In genomic region chr16:52994942-52995341, GRCh38 we compare ENCODE assay signal across 34 cellular contexts. TPM values are rescaled to one million over a fixed set of nuclear protein-coding genes. Genes with fewer than 3 reads are reported as not detected.
"Had no signal": no experiment of that assay in that cellular context is flagged by ENCODE, and none has a peak within 500 bp of the region (broad histone marks: within the 10 kb centered on the region; RNA-seq: fewer than 3 reads in every experiment).

No MANE protein-coding gene starts in this region.

- H3K9me3 ChIP-seq: adrenal gland, ascending aorta, body of pancreas, breast epithelium had no signal

- H3K27me3 ChIP-seq: adrenal gland, ascending aorta, body of pancreas, brain microvascular endothelial cell, breast epithelium, cardiac muscle cell had no signal

- H3K27ac ChIP-seq: adrenal gland, ascending aorta, body of pancreas, brain microvascular endothelial cell, breast epithelium, cardiac muscle cell had no signal

- ATAC-seq: activated naive CD4-positive, alpha-beta T cell treated with anti-CD3 and anti-CD28 coated beads, Interleukin-2, amount 50 U/mL, for 72 hours; activated naive CD8-positive, alpha-beta T cell treated with anti-CD3 and anti-CD28 coated beads, Interleukin-2, amount 50 U/mL, for 24 hours; activated T-cell treated with anti-CD3 and anti-CD28 coated beads, Interleukin-2, amount 50 U/mL, for 4 hours; activated T-cell treated with anti-CD3 and anti-CD28 coated beads, Interleukin-2, amount 50 U/mL, for 72 hours; activated T-helper 17 cell treated with anti-CD3 and anti-CD28 coated beads, Interleukin-2, amount 50 U/mL, for 72 hours; body of pancreas had no signal

- H3K4me3 ChIP-seq: adrenal gland, ascending aorta, body of pancreas, breast epithelium, cardiac muscle cell had no signal

- FAIRE-seq: astrocyte, bronchial epithelial cell had no signal

- H3K36me3 ChIP-seq: adrenal gland, ascending aorta, brain microvascular endothelial cell, breast epithelium, cardiac muscle cell had no signal

- H3K4me1 ChIP-seq: adrenal gland, ascending aorta, body of pancreas, breast epithelium had no signal

- DNase-seq: activated effector memory CD4-positive, alpha-beta T cell treated with anti-CD3 and anti-CD28 coated beads, Interleukin-2, amount 50 U/mL, for 16 hours; activated effector memory CD4-positive, alpha-beta T cell treated with Interleukin-2 at 50 U/mL for 16 hours; activated gamma-delta T cell; activated gamma-delta T cell treated with Interleukin-2 at 50 U/mL for 16 hours; activated naive CD4-positive, alpha-beta T cell; activated naive CD4-positive, alpha-beta T cell treated with anti-CD3 and anti-CD28 coated beads for 36 hours; activated naive CD4-positive, alpha-beta T cell treated with anti-CD3 and anti-CD28 coated beads, Interleukin-2, amount 10 ng/mL, durations not matched to agents 7 days and 5 days; activated naive CD4-positive, alpha-beta T cell treated with anti-CD3 and anti-CD28 coated beads, Interleukin-2, amount 50 U/mL, for 16 hours; activated naive CD4-positive, alpha-beta T cell treated with Interleukin-2 at 50 U/mL for 16 hours; activated naive CD8-positive, alpha-beta T cell treated with anti-CD3 and anti-CD28 coated beads for 36 hours; activated naive CD8-positive, alpha-beta T cell treated with anti-CD3 and anti-CD28 coated beads, Interleukin-2, amount 10 ng/mL, durations not matched to agents 7 days and 5 days; activated naive CD8-positive, alpha-beta T cell treated with anti-CD3 and anti-CD28 coated beads, Interleukin-2, amount 50 U/mL, for 24 hours; activated T-cell treated with anti-CD3 and anti-CD28 coated beads, Interleukin-2, amount 50 U/mL, for 1 hour; activated T-cell treated with anti-CD3 and anti-CD28 coated beads, Interleukin-2, amount 50 U/mL, for 24 hours; activated T-cell treated with anti-CD3 and anti-CD28 coated beads, Interleukin-2, amount 50 U/mL, for 4 hours; activated T-cell treated with anti-CD3 and anti-CD28 coated beads, Interleukin-2, amount 50 U/mL, for 48 hours; activated T-cell treated with anti-CD3 and anti-CD28 coated beads, Interleukin-2, amount 50 U/mL, for 72 hours; adrenal gland; amniotic stem cell; amygdala; anterior cingulate cortex; aorta; body of pancreas; brain microvascular endothelial cell; caudate nucleus; central memory CD4-positive, alpha-beta T cell; cerebellar nuclear complex had no signal

RNA-seq across cellular contexts. Expression of gene CHD9NB, which starts 57.8 kb away (rescaled TPM):
- total RNA-seq: activated T-cell treated with anti-CD3 and anti-CD28 coated beads, Interleukin-2, amount 50 U/mL, for 4 hours had no signal
- polyA plus RNA-seq: cardiac muscle cell had no signal
